20 cellular contexts compared by ENCODE assay signal in genomic region chr20:23387118-23387443, GRCh38.
"Had no signal": no experiment of that assay in that cellular context is flagged by ENCODE, and none has a peak within 500 bp of the region (broad histone marks: within the 10 kb centered on the region; RNA-seq: fewer than 3 reads in every experiment).

No MANE protein-coding gene starts in this region.

- H3K27me3 Mint-ChIP-seq: stimulated activated naive B cell treated with anti-CD40 and anti-IgM and Interleukin-4, amounts not matched to agents 10 μg/mL and 1 μg/mL and 100 μg/mL, for 72 hours; stimulated activated naive CD8-positive, alpha-beta T cell treated with anti-CD3 and anti-CD28 coated beads, Interleukin-15, Interleukin-2, amounts not matched to agents 100 ng/mL and 50 ng/mL, for 24 hours had no signal

- H3K4me3 Mint-ChIP-seq: immature natural killer cell; natural killer cell; stimulated activated naive B cell treated with anti-CD40 and anti-IgM and Interleukin-4, amounts not matched to agents 10 μg/mL and 1 μg/mL and 100 μg/mL, for 72 hours; stimulated activated naive CD8-positive, alpha-beta T cell treated with anti-CD3 and anti-CD28 coated beads, Interleukin-15, Interleukin-2, amounts not matched to agents 100 ng/mL and 50 ng/mL, for 24 hours had no signal

- H3K9me3 Mint-ChIP-seq: immature natural killer cell, natural killer cell had no signal

- DNase-seq: dorsolateral prefrontal cortex; effector CD4-positive, alpha-beta T cell; hypothalamus; immature natural killer cell; islet precursor cell; left ventricle myocardium superior; lower lobe of right lung; natural killer cell; occipital lobe; ovary; posterior cingulate gyrus; psoas muscle; right cardiac atrium; stimulated activated CD4-positive, alpha-beta T cell treated with anti-CD3 and anti-CD28 coated beads, Interleukin-15, amount 100 ng/mL, for 24 hours; stimulated activated CD4-positive, alpha-beta T cell treated with anti-CD3 and anti-CD28 coated beads, Interleukin-2, amount 100 ng/mL, for 48 hours; stimulated activated naive B cell treated with anti-CD40 and anti-IgM and Interleukin-4, amounts not matched to agents 10 μg/mL and 1 μg/mL and 100 μg/mL, for 72 hours; transverse colon; upper lobe of right lung; uterus had no signal

- H3K27ac Mint-ChIP-seq: immature natural killer cell; natural killer cell; stimulated activated naive B cell treated with anti-CD40 and anti-IgM and Interleukin-4, amounts not matched to agents 10 μg/mL and 1 μg/mL and 100 μg/mL, for 72 hours; stimulated activated naive CD8-positive, alpha-beta T cell treated with anti-CD3 and anti-CD28 coated beads, Interleukin-15, Interleukin-2, amounts not matched to agents 100 ng/mL and 50 ng/mL, for 24 hours had no signal

- H3K36me3 Mint-ChIP-seq: natural killer cell had no signal

- ATAC-seq: left ventricle myocardium superior; lower lobe of right lung; natural killer cell; psoas muscle; right cardiac atrium; stimulated activated naive B cell treated with anti-CD40 and anti-IgM and Interleukin-4, amounts not matched to agents 10 μg/mL and 1 μg/mL and 100 μg/mL, for 72 hours; upper lobe of right lung had no signal
